ENCODE assay signal across 17 cellular contexts in the genomic region with DNA sequence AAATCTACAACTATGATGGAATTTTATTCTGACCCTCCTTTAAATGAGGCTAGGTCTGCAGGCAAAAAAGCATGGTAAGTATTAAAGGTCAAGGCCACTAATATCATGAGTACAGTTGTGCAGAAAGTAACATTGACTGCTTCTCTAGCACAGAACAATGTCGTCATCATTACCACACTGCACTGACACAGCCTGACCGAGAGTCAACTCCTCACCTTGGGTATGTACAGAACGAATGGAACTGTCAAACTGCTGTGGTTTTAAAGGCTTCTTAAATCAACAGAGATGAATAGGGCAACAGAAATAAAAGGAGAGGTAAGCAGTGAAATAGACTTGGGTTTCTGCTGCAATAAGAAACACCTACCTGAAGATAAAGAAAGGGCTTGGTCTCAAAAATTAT.
DNase-seq lines count a peak whose midpoint lies in the region; ATAC-seq, FAIRE-seq and TF ChIP-seq lines count a peak whose summit lies in the region.
"Had no signal": no experiment of that assay in that cellular context is flagged by ENCODE, and none has a peak within 500 bp of the region (broad histone marks: within the 10 kb centered on the region; RNA-seq: fewer than 3 reads in every experiment).

No MANE protein-coding gene starts in this region.

- no peak for ATAC-seq in GM23338
- ATAC-seq in K562: no peak
- no peak for ATAC-seq in T-helper 17 cell

- TF ChIP-seq RAD21 in K562 (CRISPR knock-in tag; conservative IDR thresholded peaks at IDR 0.05 in 1 of 2, IDR thresholded peaks at IDR 0.05 in 1 of 2): no peak

- POLR2A ChIA-PET in K562 (lab: Yijun Ruan, JAX): interaction anchor here (0.7 kb wide), 1 partner anchor 732 kb away, joined by 3 read pairs; no protein-coding TSS in a partner anchor

- H3K9ac ChIP-seq in K562 (ENCODE audit: insufficient read depth in 1 of 2, low read depth in 2 of 2, low read length in 2 of 2): no peak overlapping the region
- H3K9ac ChIP-seq: BLaER1 treated with 17β-estradiol and CSF1 and Interleukin-3, amounts not matched to agents 10 nM and 100 nM; GM23248 had no signal

- peaks cover 25% of the 10 kb centered on the region for H3K9me2 ChIP-seq in GM23338 (ENCODE audit: insufficient read depth)

- no TSS peak for BruUV-seq in K562 (replicated peaks; lab: Mats Ljungman, UMichigan)

- H3K27me3 Mint-ChIP-seq in GM23338 (ENCODE audit: insufficient read depth, low read depth, poor library complexity) (no peaks in the 10 kb centered on the region), T-helper 17 cell (no peaks in the 10 kb centered on the region)
- H3K27me3 Mint-ChIP-seq in activated naive CD8-positive, alpha-beta T cell treated with anti-CD3 and anti-CD28 coated beads for 36 hours: peaks cover 3% of the 10 kb centered on the region
- H3K27me3 Mint-ChIP-seq: CD4-positive, alpha-beta T cell had no signal

- H3K9me1 ChIP-seq in K562 (ENCODE audit: control insufficient read depth, insufficient read depth, low read length): no peaks in the 10 kb centered on the region

- H3K79me2 ChIP-seq in GM23338 (replicated peaks; ENCODE audit: insufficient read depth) (no peaks in the 10 kb centered on the region), K562 (ENCODE audit: control insufficient read depth, insufficient read depth, low read length) (no peaks in the 10 kb centered on the region)

- H3K4me1 ChIP-seq in GM23338 (ENCODE audit: insufficient read depth) (no peaks in the 10 kb centered on the region), K562 (replicated peaks in 1 of 2; ENCODE audit: control insufficient read depth in 2 of 2, insufficient read depth in 2 of 2, low read length in 2 of 2) (no peaks in the 10 kb centered on the region), prostate gland (replicated peaks) (no peaks in the 10 kb centered on the region), suprapubic skin (no peaks in the 10 kb centered on the region)

- WGBS in K562 (ENCODE audit: insufficient coverage, low coverage, missing lambda C conversion rate): 2% methylated on average over 3 of the region's 3 CpGs
- 9% methylated on average over 3 of the region's 3 CpGs for WGBS in prostate gland
- WGBS in suprapubic skin: 60% methylated on average over 3 of the region's 3 CpGs

- no peaks in the 10 kb centered on the region for H3K9me3 Mint-ChIP-seq in GM23338
- no peaks in the 10 kb centered on the region for H3K9me3 Mint-ChIP-seq in activated naive CD8-positive, alpha-beta T cell treated with anti-CD3 and anti-CD28 coated beads for 36 hours

- in situ Hi-C loops in K562 (cut with MboI): no loop called here

- no peak for TF ChIP-seq CTCF in GM23338 (conservative IDR thresholded peaks at IDR 0.05; ENCODE audit: low read depth in 2 of 2)
- TF ChIP-seq CTCF in K562 (IDR thresholded peaks at IDR 0.05 in 2 of 3, conservative IDR thresholded peaks at IDR 0.05 in 1 of 3; ENCODE audit: insufficient read depth in 2 of 3, low read depth in 1 of 3, low read length in 3 of 3): no peak
- TF ChIP-seq CTCF in prostate gland (IDR thresholded peaks at IDR 0.05): no peak
- TF ChIP-seq CTCF in suprapubic skin (IDR thresholded peaks at IDR 0.05): no peak

- TF ChIP-seq EP300 in K562 (IDR thresholded peaks at IDR 0.05; ENCODE audit: low read length) (no peak), suprapubic skin (IDR thresholded peaks at IDR 0.05) (no peak)

- H3K27ac Mint-ChIP-seq in GM23338 (no peak overlapping the region), T-helper 17 cell (no peak overlapping the region)
- H3K27ac Mint-ChIP-seq in activated naive CD8-positive, alpha-beta T cell treated with anti-CD3 and anti-CD28 coated beads for 36 hours: no peak overlapping the region
- H3K27ac Mint-ChIP-seq: CD4-positive, alpha-beta T cell had no signal

- intact Hi-C loops in K562 (cut with micrococcal nuclease): no loop called here
- intact Hi-C loops in prostate gland (cut with DNase I): no loop called here

- TF ChIP-seq POLR2A in K562 (conservative IDR thresholded peaks at IDR 0.05) (no peak), prostate gland (IDR thresholded peaks at IDR 0.05) (no peak), suprapubic skin (IDR thresholded peaks at IDR 0.05) (no peak)

- no peaks in the 10 kb centered on the region for H4K20me1 ChIP-seq in GM23338 (replicated peaks; ENCODE audit: insufficient read depth)
- H4K20me1 ChIP-seq in K562 (replicated peaks; ENCODE audit: control insufficient read depth, insufficient read depth, low read length): no peaks in the 10 kb centered on the region
- H4K20me1 ChIP-seq: BLaER1 treated with 17β-estradiol and CSF1 and Interleukin-3, amounts not matched to agents 10 nM and 100 nM had no signal

- FAIRE-seq in K562 (lab: Jason Lieb, UNC): no peak
- FAIRE-seq: GM18507 had no signal

- H3K4me1 Mint-ChIP-seq in GM23338: no peaks in the 10 kb centered on the region
- no peaks in the 10 kb centered on the region for H3K4me1 Mint-ChIP-seq in T-helper 17 cell
- no peaks in the 10 kb centered on the region for H3K4me1 Mint-ChIP-seq in activated naive CD8-positive, alpha-beta T cell treated with anti-CD3 and anti-CD28 coated beads for 36 hours

- DNase-seq in GM23338 (ENCODE audit: low spot score) (no peak), HuH-7 (ENCODE audit: low spot score) (peak; percentile 8), K562 (ENCODE audit: extremely low read depth in 1 of 4, low spot score in 3 of 4) (no peak), prostate gland (ENCODE audit: low spot score) (peak; percentile 26), T-helper 17 cell (no peak), suprapubic skin (ENCODE audit: low spot score in 2 of 2) (no peak)
- no peak for DNase-seq in activated naive CD8-positive, alpha-beta T cell treated with anti-CD3 and anti-CD28 coated beads for 36 hours
- DNase-seq: ACHN; Calu3; CD4-positive, alpha-beta T cell; DMS 273 treated with DMSO at 0.1 percent for 48 hours; GM23248; H7; IMR-90 had no signal

- H2AFZ ChIP-seq in GM23338 (0 out of 2 replicates have a peak overlapping the region, but pooled peaks have one; percentile 14), K562 (ENCODE audit: low read depth, low read length) (no peak overlapping the region)
- H2AFZ ChIP-seq: GM23248 had no signal

- no peaks in the 10 kb centered on the region for H3F3A ChIP-seq in GM23338 (replicated peaks; ENCODE audit: low read depth)

- H3K4me2 ChIP-seq in GM23338 (no peak overlapping the region), K562 (ENCODE audit: insufficient read depth, low read length) (no peak overlapping the region)

- H3K27ac ChIP-seq in GM23338 (ENCODE audit: low read depth): no peak overlapping the region
- H3K27ac ChIP-seq in K562 (ENCODE audit: extremely low read depth, low read depth, low read length): no peak overlapping the region
- H3K27ac ChIP-seq in prostate gland: no peak overlapping the region
- no peak overlapping the region for H3K27ac ChIP-seq in suprapubic skin
- H3K27ac ChIP-seq: BLaER1 treated with 17β-estradiol and CSF1 and Interleukin-3, amounts not matched to agents 10 nM and 100 nM; GM23248; HL-60 had no signal

- H3K4me3 Mint-ChIP-seq in GM23338 (no peak overlapping the region), T-helper 17 cell (no peak overlapping the region)
- no peak overlapping the region for H3K4me3 Mint-ChIP-seq in activated naive CD8-positive, alpha-beta T cell treated with anti-CD3 and anti-CD28 coated beads for 36 hours
- H3K4me3 Mint-ChIP-seq: CD4-positive, alpha-beta T cell had no signal

- H3K27me3 ChIP-seq in GM23338 (ENCODE audit: insufficient read depth) (no peaks in the 10 kb centered on the region), K562 (ENCODE audit: control insufficient read depth in 2 of 2, insufficient read depth in 2 of 2, low read length in 2 of 2) (no peaks in the 10 kb centered on the region), prostate gland (replicated peaks; ENCODE audit: insufficient read depth) (no peaks in the 10 kb centered on the region), suprapubic skin (no peaks in the 10 kb centered on the region)
- H3K27me3 ChIP-seq: BLaER1 treated with 17β-estradiol and CSF1 and Interleukin-3, amounts not matched to agents 10 nM and 100 nM had no signal

- CTCF ChIA-PET in K562 (lab: Yijun Ruan, JAX; ENCODE audit: low intra/inter-chr PET ratio): no interaction called here

- no peaks in the 10 kb centered on the region for H3K36me3 Mint-ChIP-seq in GM23338 (ENCODE audit: low read depth)
- no peaks in the 10 kb centered on the region for H3K36me3 Mint-ChIP-seq in T-helper 17 cell (ENCODE audit: low read depth)
- H3K36me3 Mint-ChIP-seq in activated naive CD8-positive, alpha-beta T cell treated with anti-CD3 and anti-CD28 coated beads for 36 hours: no peaks in the 10 kb centered on the region

- no peaks in the 10 kb centered on the region for H3K36me3 ChIP-seq in GM23338 (ENCODE audit: insufficient read depth)
- no peaks in the 10 kb centered on the region for H3K36me3 ChIP-seq in K562 (ENCODE audit: control insufficient read depth, insufficient read depth, low read length)
- no peaks in the 10 kb centered on the region for H3K36me3 ChIP-seq in prostate gland
- peaks cover 4% of the 10 kb centered on the region for H3K36me3 ChIP-seq in suprapubic skin
- H3K36me3 ChIP-seq: BLaER1 treated with 17β-estradiol and CSF1 and Interleukin-3, amounts not matched to agents 10 nM and 100 nM had no signal

- H3K4me3 ChIP-seq in GM23338 (no peak overlapping the region), K562 (no peak overlapping the region), prostate gland (no peak overlapping the region), suprapubic skin (no peak overlapping the region)
- H3K4me3 ChIP-seq: BLaER1 treated with 17β-estradiol and CSF1 and Interleukin-3, amounts not matched to agents 10 nM and 100 nM; GM23248 had no signal

- H3K9me3 ChIP-seq in K562 (replicated peaks; ENCODE audit: control insufficient read depth, insufficient read depth, low read depth, low read length) (no peaks in the 10 kb centered on the region), prostate gland (no peaks in the 10 kb centered on the region), T-helper 17 cell (ENCODE audit: control insufficient read depth, low read length, poor library complexity, severe bottlenecking) (no peaks in the 10 kb centered on the region), suprapubic skin (no peaks in the 10 kb centered on the region)
- H3K9me3 ChIP-seq: BLaER1 treated with 17β-estradiol and CSF1 and Interleukin-3, amounts not matched to agents 10 nM and 100 nM had no signal

TF ChIP-seq in GM23338, 12 proteins besides CTCF, POLR2A, EP300 and RAD21 (continues in another document):
- TF ChIP-seq EZH2 (IDR thresholded peaks at IDR 0.05; ENCODE audit: low read depth, unreplicated experiment): no peak
- TF ChIP-seq ZNF114 (CRISPR knock-in tag; IDR thresholded peaks at IDR 0.05): no peak

TF ChIP-seq in K562, 482 proteins besides CTCF, POLR2A, EP300 and RAD21:
- TF ChIP-seq RBM34 (IDR thresholded peaks at IDR 0.05; ENCODE audit: borderline replicate concordance, insufficient read depth, low read length) (no peak), ATF7 (IDR thresholded peaks at IDR 0.05) (peak; percentile 14; the same call in 1 of the 2 replicates), SIN3A (IDR thresholded peaks at IDR 0.05; ENCODE audit: borderline replicate concordance in 2 of 2, control insufficient read depth in 1 of 2, low read depth in 2 of 2, low read length in 2 of 2) (no peak)

Comparison
In these comparisons a context has a peak if more than half of its experiments do, and no peak if none do; other contexts are left out.
1. DNase-seq: peak in HuH-7 (single experiment) and prostate gland (single experiment); none in GM23338 (single experiment), K562 (0 of 4), T-helper 17 cell (0 of 3), suprapubic skin (0 of 2) and activated naive CD8-positive, alpha-beta T cell treated with anti-CD3 and anti-CD28 coated beads for 36 hours (single experiment).